Comparison of ENCODE assay signal across 16 cellular contexts in the genomic region with DNA sequence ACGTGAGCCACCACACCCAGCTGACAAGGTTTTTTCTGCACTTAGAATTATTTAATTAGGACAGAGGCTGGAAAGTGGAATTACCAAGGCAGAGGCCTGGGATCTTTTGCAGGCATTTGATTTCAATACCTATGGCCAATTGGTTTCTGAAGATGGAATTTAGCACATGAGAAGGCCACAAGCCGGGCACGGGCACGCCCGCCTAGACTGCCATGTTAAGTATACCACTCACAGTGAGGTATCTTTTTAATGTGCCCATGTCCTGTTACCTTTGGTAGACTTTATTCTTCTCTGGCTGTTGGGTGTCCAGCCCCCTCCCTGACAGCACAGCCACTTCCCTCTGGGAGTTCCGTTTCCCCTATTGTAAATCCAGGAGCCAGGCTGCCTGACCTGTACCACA. TPM values are rescaled to one million over a fixed set of nuclear protein-coding genes. Genes with fewer than 3 reads are reported as not detected.
DNase-seq lines count a peak whose midpoint lies in the region; ATAC-seq and TF ChIP-seq lines count a peak whose summit lies in the region.
"Had no signal": no experiment of that assay in that cellular context is flagged by ENCODE, and none has a peak within 500 bp of the region (broad histone marks: within the 10 kb centered on the region; RNA-seq: fewer than 3 reads in every experiment).

No MANE protein-coding gene starts in this region.

- DNase-seq in left ventricle myocardium inferior (no peak), Right ventricle myocardium inferior (ENCODE audit: missing footprints) (no peak), T-helper 17 cell (no peak), upper lobe of right lung (peak; percentile 45), NCI-H226 (no peak)
- DNase-seq in effector memory CD8-positive, alpha-beta T cell, result no peak
- DNase-seq in central memory CD4-positive, alpha-beta T cell, result no peak
- DNase-seq: activated CD8-positive, alpha-beta memory T cell treated with anti-CD3 and anti-CD28 coated beads for 24 hours; DMS153; effector CD8-positive, alpha-beta T cell; left colon; NCI-H1092; stomach; T-helper 9 cell had no signal

- no peaks in the 10 kb centered on the region for H3K27me3 Mint-ChIP-seq in T-helper 17 cell
- H3K27me3 Mint-ChIP-seq in effector memory CD8-positive, alpha-beta T cell, result no peaks in the 10 kb centered on the region

- H3K27ac Mint-ChIP-seq in T-helper 17 cell, result peak overlapping the region; percentile 91
- H3K27ac Mint-ChIP-seq in effector memory CD8-positive, alpha-beta T cell, result peak overlapping the region; percentile 64 to 92

- peaks cover 7% of the 10 kb centered on the region for H3K36me3 Mint-ChIP-seq in T-helper 17 cell (ENCODE audit: low read depth)
- H3K36me3 Mint-ChIP-seq in effector memory CD8-positive, alpha-beta T cell (ENCODE audit: insufficient read depth), result peaks cover 76% of the 10 kb centered on the region

- ATAC-seq in Right ventricle myocardium inferior, result no peak
- ATAC-seq in T-helper 17 cell, result no peak
- ATAC-seq in effector memory CD8-positive, alpha-beta T cell (replicated peaks), result no peak
- no peak for ATAC-seq in upper lobe of right lung
- ATAC-seq in GM18870 (IDR thresholded peaks at IDR 0.05; ENCODE audit: unreplicated experiment), result no peak
- ATAC-seq: left colon had no signal

- peaks cover 53% of the 10 kb centered on the region for H3K4me1 Mint-ChIP-seq in T-helper 17 cell
- peaks cover 57 to 61% of the 10 kb centered on the region in 2 donors for H3K4me1 Mint-ChIP-seq in effector memory CD8-positive, alpha-beta T cell (ENCODE audit: low read depth in 2 of 2)

- H3K9me3 ChIP-seq in left ventricle myocardium inferior (replicated peaks), result no peaks in the 10 kb centered on the region
- no peaks in the 10 kb centered on the region for H3K9me3 ChIP-seq in T-helper 17 cell (ENCODE audit: control insufficient read depth, low read length, poor library complexity, severe bottlenecking)
- H3K9me3 ChIP-seq in upper lobe of right lung, result no peaks in the 10 kb centered on the region
- H3K9me3 ChIP-seq: stomach had no signal

- intact Hi-C loops in left ventricle myocardium inferior (cut with micrococcal nuclease), result no loop called here
- intact Hi-C loops in Right ventricle myocardium inferior (cut with DNase I), result no loop called here
- intact Hi-C loops in upper lobe of right lung (cut with DNase I), result no loop called here

- no peaks in the 10 kb centered on the region for H3K9me3 Mint-ChIP-seq in effector memory CD8-positive, alpha-beta T cell

- H3K4me3 ChIP-seq in left ventricle myocardium inferior (no peak overlapping the region), upper lobe of right lung (no peak overlapping the region)
- H3K4me3 ChIP-seq: cardiac muscle cell, stomach had no signal

- no peaks in the 10 kb centered on the region for H3K36me3 ChIP-seq in left ventricle myocardium inferior
- H3K36me3 ChIP-seq in upper lobe of right lung, result peaks cover 12% of the 10 kb centered on the region
- H3K36me3 ChIP-seq: cardiac muscle cell had no signal

- H3K4me1 ChIP-seq in left ventricle myocardium inferior, result peaks cover 60% of the 10 kb centered on the region
- peaks cover 57% of the 10 kb centered on the region for H3K4me1 ChIP-seq in upper lobe of right lung

- no peaks in the 10 kb centered on the region for H3K27me3 ChIP-seq in left ventricle myocardium inferior (ENCODE audit: low read depth)
- no peaks in the 10 kb centered on the region for H3K27me3 ChIP-seq in upper lobe of right lung
- H3K27me3 ChIP-seq: cardiac muscle cell, stomach had no signal

- TF ChIP-seq CTCF in left ventricle myocardium inferior (IDR thresholded peaks at IDR 0.05; ENCODE audit: borderline replicate concordance) (no peak), upper lobe of right lung (IDR thresholded peaks at IDR 0.05) (no peak)

- peak overlapping the region; percentile 18 for H3K27ac ChIP-seq in left ventricle myocardium inferior (replicated peaks)
- no peak overlapping the region for H3K27ac ChIP-seq in upper lobe of right lung
- H3K27ac ChIP-seq: cardiac muscle cell, stomach had no signal

- peak overlapping the region; percentile 77 for H3K4me3 Mint-ChIP-seq in T-helper 17 cell
- H3K4me3 Mint-ChIP-seq in effector memory CD8-positive, alpha-beta T cell, result peak overlapping the region; percentile 48 to 72

RNA-seq across cellular contexts. Expression of a gene that starts 18.0 kb away (rescaled TPM):
- total RNA-seq in left ventricle myocardium inferior (28.5 TPM), Right ventricle myocardium inferior (31.5 TPM), T-helper 17 cell (10 to 100 TPM; 28.7 to 35.3 TPM), upper lobe of right lung (31.1 TPM)
